ENCODE assay signal across 1 cellular context in genomic region chr7:38177621-38178003, GRCh38.
TF ChIP-seq lines count a peak whose summit lies in the region.

No MANE protein-coding gene starts in this region.

TF ChIP-seq in K562, 482 proteins besides CTCF, POLR2A, EP300 and RAD21 (continued from another document and continues in another):
- peak; percentile 53; the same call in 1 of the 2 replicates for TF ChIP-seq ZNF592 (IDR thresholded peaks at IDR 0.05)
- no peak for TF ChIP-seq ZBTB1 (CRISPR knock-in tag; IDR thresholded peaks at IDR 0.05; ENCODE audit: borderline replicate concordance, low read depth)
- TF ChIP-seq NR2C1 (IDR thresholded peaks at IDR 0.05): no peak
- no peak for TF ChIP-seq NR2C1 (tag; IDR thresholded peaks at IDR 0.05)
- TF ChIP-seq CHAMP1 (IDR thresholded peaks at IDR 0.05): peak; percentile 26; the same call in 1 of the 2 replicates
- no peak for TF ChIP-seq ZNF3 (CRISPR knock-in tag; IDR thresholded peaks at IDR 0.05)
- no peak for TF ChIP-seq ID3 (CRISPR knock-in tag; IDR thresholded peaks at IDR 0.05)
- TF ChIP-seq ID3 (tag; IDR thresholded peaks at IDR 0.05): no peak
- TF ChIP-seq LCOR (CRISPR knock-in tag; IDR thresholded peaks at IDR 0.05): peak; percentile 28; the same call in 1 of the 2 replicates
- no peak for TF ChIP-seq ZNF280A (IDR thresholded peaks at IDR 0.05; ENCODE audit: low read depth, partially characterized antibody)
- TF ChIP-seq ARID3B (CRISPR knock-in tag; IDR thresholded peaks at IDR 0.05; ENCODE audit: borderline replicate concordance): no peak
- no peak for TF ChIP-seq FUS (optimal IDR thresholded peaks at IDR 0.05; ENCODE audit: low read depth, low read length)
- TF ChIP-seq FOXP1 (CRISPR knock-in tag; IDR thresholded peaks at IDR 0.05): no peak
- TF ChIP-seq MCM5 (IDR thresholded peaks at IDR 0.05; ENCODE audit: low read depth): no peak
- no peak for TF ChIP-seq HES1 (IDR thresholded peaks at IDR 0.05; ENCODE audit: low read depth)
- no peak for TF ChIP-seq NFATC3 (IDR thresholded peaks at IDR 0.05)
- TF ChIP-seq ZKSCAN1 (IDR thresholded peaks at IDR 0.05; ENCODE audit: low read depth, low read length): 0 out of 2 replicates have a peak, but pooled peaks have one; percentile 18
- TF ChIP-seq E2F6 (IDR thresholded peaks at IDR 0.05; ENCODE audit: borderline replicate concordance in 1 of 2, extremely low read depth in 1 of 2, insufficient read depth in 1 of 2, insufficient read length in 1 of 2, low read depth in 1 of 2, low read length in 1 of 2, poor library complexity in 1 of 2, severe bottlenecking in 1 of 2): no peak
- TF ChIP-seq SMAD4 (CRISPR knock-in tag; conservative IDR thresholded peaks at IDR 0.05): no peak
- TF ChIP-seq TEAD4 (IDR thresholded peaks at IDR 0.05; ENCODE audit: low read length): 0 out of 2 replicates have a peak, but pooled peaks have one; percentile 27
- TF ChIP-seq TEAD4 (CRISPR knock-in tag; IDR thresholded peaks at IDR 0.05; ENCODE audit: borderline replicate concordance): no peak
- 0 out of 2 replicates have a peak, but pooled peaks have one; percentile 26 for TF ChIP-seq THAP7 (CRISPR knock-in tag; IDR thresholded peaks at IDR 0.05)
- TF ChIP-seq NR0B1 (IDR thresholded peaks at IDR 0.05; ENCODE audit: partially characterized antibody): no peak
- TF ChIP-seq ZNF75A (CRISPR knock-in tag; IDR thresholded peaks at IDR 0.05): no peak
- TF ChIP-seq NEUROD1 (IDR thresholded peaks at IDR 0.05; ENCODE audit: borderline replicate concordance, low read depth, low read length, partially characterized antibody): no peak
- TF ChIP-seq GTF2E2 (tag; IDR thresholded peaks at IDR 0.05): 0 out of 2 replicates have a peak, but pooled peaks have one; percentile 46
- peak; percentile 70; the same call in 1 of the 2 replicates for TF ChIP-seq PHF8 (IDR thresholded peaks at IDR 0.05; ENCODE audit: borderline replicate concordance, low read length)
- peak; percentile 79 for TF ChIP-seq KDM5B (IDR thresholded peaks at IDR 0.05; ENCODE audit: insufficient replicate concordance, low read depth, low read length)
- no peak for TF ChIP-seq HBP1 (CRISPR knock-in tag; IDR thresholded peaks at IDR 0.05)
- TF ChIP-seq COPS2 (conservative IDR thresholded peaks at IDR 0.05): no peak
- peak; percentile 72 for TF ChIP-seq PHF20 (IDR thresholded peaks at IDR 0.05; ENCODE audit: partially characterized antibody)
- no peak for TF ChIP-seq ELF4 (CRISPR knock-in tag; IDR thresholded peaks at IDR 0.05)
- no peak for TF ChIP-seq CREBBP (IDR thresholded peaks at IDR 0.05; ENCODE audit: low read depth, low read length)
- no peak for TF ChIP-seq CBX8 (IDR thresholded peaks at IDR 0.05; ENCODE audit: borderline replicate concordance, extremely low read depth, low read depth, low read length, poor library complexity, severe bottlenecking)
- no peak for TF ChIP-seq STAT5A (IDR thresholded peaks at IDR 0.05; ENCODE audit: borderline replicate concordance, low read length)
- no peak for TF ChIP-seq ZNF347 (CRISPR knock-in tag; IDR thresholded peaks at IDR 0.05; ENCODE audit: low read depth)
- TF ChIP-seq ZNF444 (CRISPR knock-in tag; IDR thresholded peaks at IDR 0.05): no peak
- TF ChIP-seq E2F1 (CRISPR knock-in tag; IDR thresholded peaks at IDR 0.05): 0 out of 2 replicates have a peak, but pooled peaks have one; percentile 37
- TF ChIP-seq POLR2H (tag; IDR thresholded peaks at IDR 0.05; ENCODE audit: low read depth): peak; percentile 80
- TF ChIP-seq ZNF639 (CRISPR knock-in tag; conservative IDR thresholded peaks at IDR 0.05 in 1 of 2, IDR thresholded peaks at IDR 0.05 in 1 of 2): peak in 1 of 2 experiments; percentile 15; a peak in 1 of 4 replicates
- no peak for TF ChIP-seq BRD4 (IDR thresholded peaks at IDR 0.05)
- TF ChIP-seq SMAD1 (IDR thresholded peaks at IDR 0.05; ENCODE audit: low read depth, low read length, partially characterized antibody): peak; percentile 22
- TF ChIP-seq TBP (optimal IDR thresholded peaks at IDR 0.05; ENCODE audit: low read depth, low read length): peak; percentile 80
- TF ChIP-seq ELF2 (CRISPR knock-in tag; IDR thresholded peaks at IDR 0.05): no peak
